ENCODE assay signal across 8 cellular contexts in the genomic region with DNA sequence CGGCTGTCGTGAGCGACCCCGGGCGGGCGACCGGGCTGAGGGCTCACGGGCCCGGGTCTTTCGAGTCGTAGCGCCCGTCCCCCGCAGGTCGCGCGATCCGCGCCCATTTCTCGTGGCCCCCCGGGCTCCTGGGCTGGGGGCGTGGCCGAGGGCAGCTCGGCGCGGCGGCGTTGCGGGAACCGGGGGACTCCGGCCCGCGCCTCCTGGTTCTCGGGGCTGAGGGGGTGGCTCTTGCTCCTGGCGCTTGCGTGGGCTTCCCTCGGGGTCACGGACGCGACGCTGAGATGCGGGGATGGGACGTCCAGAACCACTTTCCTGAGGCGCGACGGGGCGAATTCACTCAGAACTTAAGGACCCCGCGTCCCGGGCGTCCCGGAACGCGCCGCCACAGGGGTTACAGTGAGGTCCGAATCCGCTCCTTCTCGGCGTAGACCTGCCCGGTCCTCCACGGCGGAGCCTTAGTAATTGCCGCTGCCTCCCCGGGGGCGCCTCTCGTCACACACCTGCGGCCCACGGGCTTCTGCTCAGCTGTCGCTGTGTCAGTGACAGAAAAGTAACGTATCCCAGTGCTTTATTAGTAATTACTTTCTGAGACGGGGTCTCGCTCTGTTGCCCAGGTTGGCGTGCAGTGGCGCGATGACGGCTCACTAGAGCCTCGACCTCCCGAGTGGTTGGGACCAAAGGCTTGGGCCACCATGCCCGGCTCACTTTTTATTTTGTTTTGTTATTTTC. TPM values are rescaled to one million over a fixed set of nuclear protein-coding genes. Genes with fewer than 3 reads are reported as not detected.
A peak's percentile ranks its signal among the peaks of the same experiment; 100 is the strongest.
DNase-seq lines count a peak whose midpoint lies in the region; ATAC-seq and TF ChIP-seq lines count a peak whose summit lies in the region.

No MANE protein-coding gene starts in this region.

- H2BK15ac ChIP-seq in neuronal stem cell (ENCODE audit: low read length): peak overlapping the region; percentile 92

- no peaks in the 10 kb centered on the region for H3K27me3 Mint-ChIP-seq in activated CD8-positive, alpha-beta memory T cell treated with anti-CD3 and anti-CD28 coated beads, Interleukin-2, amount 10 ng/mL, durations not matched to agents 7 days and 5 days

- H2BK12ac ChIP-seq in neuronal stem cell (ENCODE audit: low read length): no peak overlapping the region

- H2AFZ ChIP-seq in neuronal stem cell (ENCODE audit: low read length): peak overlapping the region; percentile 89

- CTCF ChIA-PET in activated CD8-positive, alpha-beta memory T cell treated with anti-CD3 and anti-CD28 coated beads, Interleukin-2, amount 10 ng/mL, durations not matched to agents 7 days and 5 days (lab: Charles Lee): interaction anchor here (1.0 to 2.3 kb wide), 2 partner anchors 21 to 114 kb away, joined by 4 to 7 read pairs; partner anchors contain the start of gene PUS1

- no peaks in the 10 kb centered on the region for H3K9me3 Mint-ChIP-seq in activated CD8-positive, alpha-beta memory T cell treated with anti-CD3 and anti-CD28 coated beads, Interleukin-2, amount 10 ng/mL, durations not matched to agents 7 days and 5 days (ENCODE audit: low read depth)

- H2BK120ac ChIP-seq in neuronal stem cell (ENCODE audit: low read depth, low read length): peak overlapping the region; percentile 47

- no peak overlapping the region for H4K91ac ChIP-seq in neuronal stem cell (ENCODE audit: low read depth, low read length, poor library complexity)

- peak overlapping the region; percentile 43 for H4K8ac ChIP-seq in neuronal stem cell (ENCODE audit: low read depth, low read length)

- peak; percentile 25 for ATAC-seq in GM21367 (IDR thresholded peaks at IDR 0.05; ENCODE audit: unreplicated experiment)
- ATAC-seq in activated CD8-positive, alpha-beta memory T cell treated with anti-CD3 and anti-CD28 coated beads, Interleukin-2, amount 10 ng/mL, durations not matched to agents 7 days and 5 days: peak; percentile 28

- peak overlapping the region; percentile 92 for H3K4me3 ChIP-seq in HL-60 (replicated peaks; ENCODE audit: insufficient read depth, low read length)
- peak overlapping the region; percentile 81 for H3K4me3 ChIP-seq in fibroblast of pulmonary artery (replicated peaks; ENCODE audit: low read depth, low read length)
- H3K4me3 ChIP-seq in neuronal stem cell (ENCODE audit: low read length in 2 of 2): peak overlapping the region; percentile 78 to 100

- peaks cover 40% of the 10 kb centered on the region for H3K4me1 Mint-ChIP-seq in activated CD8-positive, alpha-beta memory T cell treated with anti-CD3 and anti-CD28 coated beads, Interleukin-2, amount 10 ng/mL, durations not matched to agents 7 days and 5 days

- peaks cover 0 to 13% of the 10 kb centered on the region in 2 donors for H3K36me3 ChIP-seq in neuronal stem cell (replicated peaks in 1 of 2; ENCODE audit: control insufficient read depth in 2 of 2, insufficient read depth in 2 of 2, low read length in 2 of 2)

- no peaks in the 10 kb centered on the region for H3K9me3 ChIP-seq in neuronal stem cell (replicated peaks in 1 of 2; ENCODE audit: control insufficient read depth in 2 of 2, insufficient read depth in 1 of 2, low read depth in 1 of 2, low read length in 2 of 2)

- H3K36me3 Mint-ChIP-seq in activated CD8-positive, alpha-beta memory T cell treated with anti-CD3 and anti-CD28 coated beads, Interleukin-2, amount 10 ng/mL, durations not matched to agents 7 days and 5 days: peaks cover 5% of the 10 kb centered on the region

- no peaks in the 10 kb centered on the region for H3K27me3 ChIP-seq in HL-60 (ENCODE audit: insufficient read depth, poor library complexity, severe bottlenecking)
- no peaks in the 10 kb centered on the region for H3K27me3 ChIP-seq in neuronal stem cell (ENCODE audit: control insufficient read depth in 3 of 3, insufficient read depth in 3 of 3, low read depth in 1 of 3, low read length in 3 of 3)

- H3K9ac ChIP-seq in neuronal stem cell (ENCODE audit: low read depth, low read length, poor library complexity): peak overlapping the region; percentile 97

- peaks cover 2% of the 10 kb centered on the region in 2 donors for H3K4me1 ChIP-seq in neuronal stem cell (ENCODE audit: control insufficient read depth in 2 of 2, insufficient read depth in 1 of 2, low read depth in 1 of 2, low read length in 2 of 2)

- no peak overlapping the region for H3K23ac ChIP-seq in neuronal stem cell (ENCODE audit: low read depth, low read length, poor library complexity)

- H3K79me1 ChIP-seq in neuronal stem cell (ENCODE audit: low read depth, low read length): peaks cover 9% of the 10 kb centered on the region

- H2AK5ac ChIP-seq in neuronal stem cell (ENCODE audit: low read depth, low read length): peak overlapping the region; percentile 97

- DNase-seq in Caki2 (ENCODE audit: low read depth) (peak; percentile 15), HL-60 (ENCODE audit: low read depth in 1 of 2, low spot score in 1 of 2) (peak in 1 of 2 experiments; percentile 18), fibroblast of pulmonary artery (ENCODE audit: low read depth) (no peak), neuronal stem cell (ENCODE audit: low spot score) (no peak), cerebellar cortex (ENCODE audit: low spot score) (no peak), SKM-1 (lab: John Stamatoyannopoulos, UW; ENCODE audit: unreplicated experiment) (no peak)
- peak; percentile 60 for DNase-seq in activated CD8-positive, alpha-beta memory T cell treated with anti-CD3 and anti-CD28 coated beads, Interleukin-2, amount 10 ng/mL, durations not matched to agents 7 days and 5 days

- TF ChIP-seq CTCF in HL-60 (IDR thresholded peaks at IDR 0.05; ENCODE audit: insufficient read depth, low read length) (no peak), fibroblast of pulmonary artery (IDR thresholded peaks at IDR 0.05; ENCODE audit: low read length, missing control alignments) (no peak)

- H3K4me3 Mint-ChIP-seq in activated CD8-positive, alpha-beta memory T cell treated with anti-CD3 and anti-CD28 coated beads, Interleukin-2, amount 10 ng/mL, durations not matched to agents 7 days and 5 days: peak overlapping the region; percentile 87

- H3K27ac Mint-ChIP-seq in activated CD8-positive, alpha-beta memory T cell treated with anti-CD3 and anti-CD28 coated beads, Interleukin-2, amount 10 ng/mL, durations not matched to agents 7 days and 5 days: peak overlapping the region; percentile 93

- peak overlapping the region; percentile 56 for H3K4me2 ChIP-seq in neuronal stem cell (ENCODE audit: insufficient read depth, low read length, poor library complexity, severe bottlenecking)

- in situ Hi-C loops in Caki2 (cut with HindIII; ENCODE audit: low pct_unique_long_range_greater_than_20kb, low sequenced_read_pairs): no loop called here

- peak overlapping the region; percentile 23 for H3K4ac ChIP-seq in neuronal stem cell (ENCODE audit: low read length)

- peak overlapping the region; percentile 28 for H3K14ac ChIP-seq in neuronal stem cell (ENCODE audit: low read length)

- no peak overlapping the region for H2BK5ac ChIP-seq in neuronal stem cell (ENCODE audit: low read length)

- H3K18ac ChIP-seq in neuronal stem cell (ENCODE audit: low read length): peak overlapping the region; percentile 98

- WGBS in neuronal stem cell (ENCODE audit: extremely low coverage in 2 of 2, insufficient read length in 2 of 2, insufficient replicate concordance in 1 of 2), 2 donors: no CpG with 5 or more reads among the region's 79 CpGs

- peak overlapping the region; percentile 65 for H3K27ac ChIP-seq in HL-60 (replicated peaks)
- H3K27ac ChIP-seq in neuronal stem cell (replicated peaks; ENCODE audit: low read length): peak overlapping the region; percentile 82

RNA-seq across cellular contexts. Expression of gene EP400, which starts 0.6 kb away (rescaled TPM):
- 3.2 and 3.9 TPM in 2 replicates for total RNA-seq in Caki2 (2014; rRNA removed; shearing (Covaris generic); ENCODE audit: low replicate concordance)
- total RNA-seq in activated CD8-positive, alpha-beta memory T cell treated with anti-CD3 and anti-CD28 coated beads, Interleukin-2, amount 10 ng/mL, durations not matched to agents 7 days and 5 days: 10 to 100 TPM; 54.1 to 68.0 TPM
- polyA plus RNA-seq in neuronal stem cell (2013, experiment 1 of 2): 20.4 TPM
- 21.2 TPM for polyA plus RNA-seq in neuronal stem cell (2013, experiment 2 of 2)

RNA-seq across cellular contexts. Expression of gene PUS1, which starts 21.3 kb away (rescaled TPM):
- total RNA-seq in Caki2 (2014; rRNA removed; shearing (Covaris generic); ENCODE audit: low replicate concordance): 32.3 and 36.4 TPM in 2 replicates
- total RNA-seq in activated CD8-positive, alpha-beta memory T cell treated with anti-CD3 and anti-CD28 coated beads, Interleukin-2, amount 10 ng/mL, durations not matched to agents 7 days and 5 days: 10 to 100 TPM; 64.2 to 69.3 TPM
- 10.3 TPM for polyA plus RNA-seq in neuronal stem cell (2013, experiment 1 of 2)
- 8.8 TPM for polyA plus RNA-seq in neuronal stem cell (2013, experiment 2 of 2)

RNA-seq across cellular contexts. Expression of gene ULK1, which starts 55.9 kb away (rescaled TPM):
- total RNA-seq in Caki2 (2014; rRNA removed; shearing (Covaris generic); ENCODE audit: low replicate concordance): 3.7 and 7.4 TPM in 2 replicates
- 10 to 100 TPM; 20.2 to 24.4 TPM for total RNA-seq in activated CD8-positive, alpha-beta memory T cell treated with anti-CD3 and anti-CD28 coated beads, Interleukin-2, amount 10 ng/mL, durations not matched to agents 7 days and 5 days
- polyA plus RNA-seq in neuronal stem cell (2013, experiment 1 of 2): 21.6 TPM
- polyA plus RNA-seq in neuronal stem cell (2013, experiment 2 of 2): 22.4 TPM

Comparison
In these comparisons a context has a peak if more than half of its experiments do, and no peak if none do; other contexts are left out.
1. DNase-seq: peak in Caki2 (single experiment) and activated CD8-positive, alpha-beta memory T cell treated with anti-CD3 and anti-CD28 coated beads, Interleukin-2, amount 10 ng/mL, durations not matched to agents 7 days and 5 days (single experiment); none in fibroblast of pulmonary artery (single experiment), neuronal stem cell (single experiment), cerebellar cortex (single experiment) and SKM-1 (single experiment).
2. RNA of gene EP400, which starts 0.6 kb away (total RNA-seq): 54.1 to 68.0 TPM in activated CD8-positive, alpha-beta memory T cell treated with anti-CD3 and anti-CD28 coated beads, Interleukin-2, amount 10 ng/mL, durations not matched to agents 7 days and 5 days; 3.2 to 3.9 TPM in Caki2; every median in the first group is over 10 times any median in the second.
3. Peak in every context shown above with its lines, with median percentiles within 50 percentile points of each other: H3K4me3 ChIP-seq.